Comparison of ENCODE assay signal across 20 cellular contexts in genomic region chr1:154575951-154576566, GRCh38. TPM values are rescaled to one million over a fixed set of nuclear protein-coding genes. Genes with fewer than 3 reads are reported as not detected.
DNase-seq lines count a peak whose midpoint lies in the region; ATAC-seq and TF ChIP-seq lines count a peak whose summit lies in the region.
"Had no signal": no experiment of that assay in that cellular context is flagged by ENCODE, and none has a peak within 500 bp of the region (broad histone marks: within the 10 kb centered on the region; RNA-seq: fewer than 3 reads in every experiment).

No MANE protein-coding gene starts in this region.

- H3K4me1 ChIP-seq in SJCRH30 = peaks cover 40% of the 10 kb centered on the region

- peaks cover 17% of the 10 kb centered on the region; the same call in 1 of the 2 replicates for H3K36me3 ChIP-seq in SJCRH30

- peak overlapping the region; percentile 27 for H3K27ac Mint-ChIP-seq in activated naive CD8-positive, alpha-beta T cell treated with anti-CD3 and anti-CD28 coated beads for 36 hours
- H3K27ac Mint-ChIP-seq in activated naive CD8-positive, alpha-beta T cell treated with anti-CD3 and anti-CD28 coated beads, Interleukin-2, amount 50 U/mL, for 24 hours = no peak overlapping the region
- peak overlapping the region; percentile 56 for H3K27ac Mint-ChIP-seq in glutamatergic neuron (ENCODE audit: unreplicated experiment)
- H3K27ac Mint-ChIP-seq: activated T-helper 2 cell treated with anti-CD3 and anti-CD28 coated beads, Interferon-gamma antibody, Interleukin-2, Interleukin-4, amounts not matched to agents 10 μg/mL and 5 μg/mL and 100 μg/mL, durations not matched to agents 14 hours and 24 hours and 36 hours; dendritic cell treated with granulocyte-macrophage colony-stimulating factor and Interleukin-4, amounts not matched to agents 40 ng/mL and 50 ng/mL, for 4 days; memory B cell had no signal

- no peak for ATAC-seq in activated naive CD8-positive, alpha-beta T cell treated with anti-CD3 and anti-CD28 coated beads, Interleukin-2, amount 50 U/mL, for 24 hours

- H3K9me3 Mint-ChIP-seq in activated naive CD8-positive, alpha-beta T cell treated with anti-CD3 and anti-CD28 coated beads for 36 hours = no peaks in the 10 kb centered on the region
- H3K9me3 Mint-ChIP-seq in activated naive CD8-positive, alpha-beta T cell treated with anti-CD3 and anti-CD28 coated beads, Interleukin-2, amount 50 U/mL, for 24 hours = no peaks in the 10 kb centered on the region
- peaks cover 21% of the 10 kb centered on the region for H3K9me3 Mint-ChIP-seq in glutamatergic neuron (ENCODE audit: unreplicated experiment)
- H3K9me3 Mint-ChIP-seq: activated T-helper 2 cell treated with anti-CD3 and anti-CD28 coated beads, Interferon-gamma antibody, Interleukin-2, Interleukin-4, amounts not matched to agents 10 μg/mL and 5 μg/mL and 100 μg/mL, durations not matched to agents 14 hours and 24 hours and 36 hours; dendritic cell treated with granulocyte-macrophage colony-stimulating factor and Interleukin-4, amounts not matched to agents 40 ng/mL and 50 ng/mL, for 4 days; memory B cell had no signal

- no peak overlapping the region for H3K4me3 Mint-ChIP-seq in activated naive CD8-positive, alpha-beta T cell treated with anti-CD3 and anti-CD28 coated beads for 36 hours
- H3K4me3 Mint-ChIP-seq in activated naive CD8-positive, alpha-beta T cell treated with anti-CD3 and anti-CD28 coated beads, Interleukin-2, amount 50 U/mL, for 24 hours = no peak overlapping the region
- no peak overlapping the region for H3K4me3 Mint-ChIP-seq in glutamatergic neuron (ENCODE audit: unreplicated experiment)
- H3K4me3 Mint-ChIP-seq: dendritic cell treated with granulocyte-macrophage colony-stimulating factor and Interleukin-4, amounts not matched to agents 40 ng/mL and 50 ng/mL, for 4 days; memory B cell had no signal

- no peak overlapping the region for H3K27ac ChIP-seq in SJCRH30
- H3K27ac ChIP-seq: adrenal gland, cardiac muscle cell had no signal

- H3K4me3 ChIP-seq in SJCRH30 = no peak overlapping the region
- H3K4me3 ChIP-seq: adrenal gland, cardiac muscle cell had no signal

- no peaks in the 10 kb centered on the region for H3K4me1 Mint-ChIP-seq in activated naive CD8-positive, alpha-beta T cell treated with anti-CD3 and anti-CD28 coated beads for 36 hours
- H3K4me1 Mint-ChIP-seq in activated naive CD8-positive, alpha-beta T cell treated with anti-CD3 and anti-CD28 coated beads, Interleukin-2, amount 50 U/mL, for 24 hours = no peaks in the 10 kb centered on the region
- peaks cover 42% of the 10 kb centered on the region for H3K4me1 Mint-ChIP-seq in glutamatergic neuron (ENCODE audit: low read depth, unreplicated experiment)

- no peak for DNase-seq in activated naive CD8-positive, alpha-beta T cell treated with anti-CD3 and anti-CD28 coated beads for 36 hours
- no peak for DNase-seq in activated naive CD8-positive, alpha-beta T cell treated with anti-CD3 and anti-CD28 coated beads, Interleukin-2, amount 50 U/mL, for 24 hours
- peak; percentile 21 to 33 for DNase-seq in SJCRH30
- DNase-seq in glutamatergic neuron = no peak
- DNase-seq in NCI-H510A (lab: John Stamatoyannopoulos, UW) = no peak
- DNase-seq in GM19238 (ENCODE audit: insufficient read length, low spot score) = no peak
- no peak for DNase-seq in NCI-H226
- no peak for DNase-seq in NCI-H2107 (lab: John Stamatoyannopoulos, UW)
- DNase-seq: activated CD4-positive, alpha-beta T cell treated with anti-CD3 and anti-CD28 coated beads for 4 hours; activated CD8-positive, alpha-beta memory T cell treated with anti-CD3 and anti-CD28 coated beads, Interleukin-2, amount 50 U/mL, for 4 hours; adrenal gland; HCEC 1CT; NCI-H187 treated with DMSO at 0.1 percent for 48 hours; NCI-H2227 treated with DMSO at 0.1 percent for 48 hours; NCI-H82; stimulated activated CD4-positive, alpha-beta T cell treated with anti-CD3 and anti-CD28 coated beads, Interleukin-12 subunit alpha, Interleukin-12 subunit beta, amount 100 ng/mL, for 4 hours had no signal

- no peaks in the 10 kb centered on the region for H3K27me3 ChIP-seq in SJCRH30
- H3K27me3 ChIP-seq: adrenal gland, cardiac muscle cell had no signal

- peaks cover 2% of the 10 kb centered on the region for H3K36me3 Mint-ChIP-seq in activated naive CD8-positive, alpha-beta T cell treated with anti-CD3 and anti-CD28 coated beads for 36 hours
- H3K36me3 Mint-ChIP-seq in activated naive CD8-positive, alpha-beta T cell treated with anti-CD3 and anti-CD28 coated beads, Interleukin-2, amount 50 U/mL, for 24 hours (ENCODE audit: low read depth) = peaks cover 10% of the 10 kb centered on the region
- peaks cover 11% of the 10 kb centered on the region for H3K36me3 Mint-ChIP-seq in glutamatergic neuron (ENCODE audit: unreplicated experiment)

- H3K9me3 ChIP-seq in SJCRH30 (replicated peaks) = no peaks in the 10 kb centered on the region
- H3K9me3 ChIP-seq: adrenal gland had no signal

- no peak for TF ChIP-seq CTCF in glutamatergic neuron (IDR thresholded peaks at IDR 0.05; ENCODE audit: partially characterized antibody, unreplicated experiment)

- peaks cover 5% of the 10 kb centered on the region for H3K27me3 Mint-ChIP-seq in activated naive CD8-positive, alpha-beta T cell treated with anti-CD3 and anti-CD28 coated beads for 36 hours
- no peaks in the 10 kb centered on the region for H3K27me3 Mint-ChIP-seq in activated naive CD8-positive, alpha-beta T cell treated with anti-CD3 and anti-CD28 coated beads, Interleukin-2, amount 50 U/mL, for 24 hours
- H3K27me3 Mint-ChIP-seq in glutamatergic neuron (ENCODE audit: unreplicated experiment) = peaks cover 12% of the 10 kb centered on the region

RNA-seq across cellular contexts. Expression of gene CHRNB2, which starts 8.5 kb away (rescaled TPM):
- not detected for total RNA-seq in activated naive CD8-positive, alpha-beta T cell treated with anti-CD3 and anti-CD28 coated beads for 36 hours
- total RNA-seq in SJCRH30 (2014; rRNA removed; shearing (Covaris generic)) = 0.08 TPM in 2 replicates
- 44.9 TPM for total RNA-seq in glutamatergic neuron (ENCODE audit: unreplicated experiment)
- total RNA-seq: activated T-helper 2 cell treated with anti-CD3 and anti-CD28 coated beads, Interferon-gamma antibody, Interleukin-2, Interleukin-4, amounts not matched to agents 10 μg/mL and 5 μg/mL and 100 μg/mL, durations not matched to agents 14 hours and 24 hours and 36 hours had no signal

RNA-seq across cellular contexts. Expression of gene UBE2Q1, which starts 17.6 kb away (rescaled TPM):
- 10 to 100 TPM; 84.4 to 87.4 TPM for total RNA-seq in activated naive CD8-positive, alpha-beta T cell treated with anti-CD3 and anti-CD28 coated beads for 36 hours
- total RNA-seq in SJCRH30 (2014; rRNA removed; shearing (Covaris generic)) = 30.2 and 32.6 TPM in 2 replicates
- total RNA-seq in glutamatergic neuron (ENCODE audit: unreplicated experiment) = 80.5 TPM

RNA-seq across cellular contexts. Expression of gene ADAR, which starts 31.9 kb away (rescaled TPM):
- 100 to 1,000 TPM; 256 TPM for total RNA-seq in activated naive CD8-positive, alpha-beta T cell treated with anti-CD3 and anti-CD28 coated beads for 36 hours
- 102 and 104 TPM in 2 replicates for total RNA-seq in SJCRH30 (2014; rRNA removed; shearing (Covaris generic))
- 166 TPM for total RNA-seq in glutamatergic neuron (ENCODE audit: unreplicated experiment)

Comparison
In these comparisons a context has a peak if more than half of its experiments do, and no peak if none do; other contexts are left out.
1. DNase-seq: peak in SJCRH30 (2 of 2); none in activated naive CD8-positive, alpha-beta T cell treated with anti-CD3 and anti-CD28 coated beads for 36 hours (single experiment), activated naive CD8-positive, alpha-beta T cell treated with anti-CD3 and anti-CD28 coated beads, Interleukin-2, amount 50 U/mL, for 24 hours (single experiment), glutamatergic neuron (single experiment), NCI-H510A (single experiment), GM19238 (single experiment), NCI-H226 (single experiment) and NCI-H2107 (single experiment).
2. RNA of gene CHRNB2, which starts 8.5 kb away (total RNA-seq): 44.9 TPM in glutamatergic neuron (single experiment); 0.08 TPM in SJCRH30 and not detected in activated naive CD8-positive, alpha-beta T cell treated with anti-CD3 and anti-CD28 coated beads for 36 hours; every median in the first group is over 10 times any median in the second.